Comparison of ENCODE assay signal across 1 cellular context in genomic region chr14:101480747-101481530, GRCh38.
TF ChIP-seq lines count a peak whose summit lies in the region.

No MANE protein-coding gene starts in this region.

TF ChIP-seq in H1, 55 proteins besides CTCF, POLR2A, EP300 and RAD21 (continued from another document):
- no peak for TF ChIP-seq ATF3 (IDR thresholded peaks at IDR 0.05; ENCODE audit: insufficient read depth, low read depth, low read length)
- no peak for TF ChIP-seq JUND (IDR thresholded peaks at IDR 0.05; ENCODE audit: low read length)
- no peak for TF ChIP-seq KDM1A (IDR thresholded peaks at IDR 0.05; ENCODE audit: borderline replicate concordance, low read length)
- no peak for TF ChIP-seq RFX5 (IDR thresholded peaks at IDR 0.05; ENCODE audit: borderline replicate concordance, low read depth, low read length)
- TF ChIP-seq SP2 (IDR thresholded peaks at IDR 0.05; ENCODE audit: low read length), result no peak
- TF ChIP-seq TAF1 (IDR thresholded peaks at IDR 0.05; ENCODE audit: low read depth, low read length), result no peak
